Comparison of ENCODE assay signal across 7 cellular contexts in the genomic region with DNA sequence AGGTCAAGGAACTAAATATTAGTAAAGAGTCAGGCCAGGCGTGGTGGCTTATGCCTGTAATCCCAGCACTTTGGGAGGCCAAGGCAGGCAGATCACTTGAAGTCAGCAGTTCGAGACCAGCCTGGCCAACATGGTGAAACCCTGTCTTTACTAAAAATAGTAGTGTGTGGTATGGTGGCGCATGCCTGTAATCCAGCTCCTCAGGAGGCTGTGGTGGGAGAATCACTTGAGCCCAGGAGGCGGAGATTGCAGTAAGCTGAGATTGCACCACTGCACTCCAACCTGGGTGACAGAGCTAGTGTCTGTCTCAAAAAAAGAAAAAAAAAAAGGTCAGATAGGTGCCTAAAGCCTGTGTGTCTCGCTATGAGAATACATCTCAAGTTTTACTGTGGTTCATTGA. TPM values are rescaled to one million over a fixed set of nuclear protein-coding genes. Genes with fewer than 3 reads are reported as not detected.
DNase-seq lines count a peak whose midpoint lies in the region; ATAC-seq and TF ChIP-seq lines count a peak whose summit lies in the region.
"Not testable (repeated sequence)": the region's sequence is repeated elsewhere in the genome, so short reads cannot be mapped to it uniquely, and the experiment has no call there.

No MANE protein-coding gene starts in this region.

- not testable (repeated sequence) for H3K27ac ChIP-seq in CD8-positive, alpha-beta T cell (ENCODE audit: low read depth, low read length); naive thymus-derived CD4-positive, alpha-beta T cell (ENCODE audit: low read depth, low read length)
- H3K27ac ChIP-seq in KMS-11 = peak overlapping the region; percentile 38; the same call in 1 of the 2 replicates

- H3K9me3 ChIP-seq in CD8-positive, alpha-beta T cell (ENCODE audit: low read length); T-helper 17 cell (ENCODE audit: control insufficient read depth, low read length, poor library complexity, severe bottlenecking); naive thymus-derived CD4-positive, alpha-beta T cell (ENCODE audit: control insufficient read depth in 2 of 3, low read length in 3 of 3): not testable (repeated sequence)

- peaks cover 44% of the 10 kb centered on the region for H3K4me1 Mint-ChIP-seq in CD8-positive, alpha-beta T cell (ENCODE audit: low read depth)
- peaks cover 36% of the 10 kb centered on the region for H3K4me1 Mint-ChIP-seq in T-helper 17 cell
- peaks cover 40% of the 10 kb centered on the region for H3K4me1 Mint-ChIP-seq in activated naive CD8-positive, alpha-beta T cell treated with anti-CD3 and anti-CD28 coated beads, Interleukin-2, amount 50 U/mL, for 24 hours
- H3K4me1 Mint-ChIP-seq in naive thymus-derived CD4-positive, alpha-beta T cell = peaks cover 10 to 59% (median 45%) of the 10 kb centered on the region in 7 donors

- H3K4me2 ChIP-seq in KMS-11 = peak overlapping the region; percentile 52

- peaks cover 10% of the 10 kb centered on the region; the same call in 1 of the 2 replicates for H3K79me2 ChIP-seq in KMS-11 (ENCODE audit: insufficient read depth, low read depth)

- H3K4me3 ChIP-seq in CD8-positive, alpha-beta T cell (ENCODE audit: low read depth, low read length); KMS-11 (IDR thresholded peaks at IDR 0.05; ENCODE audit: insufficient read depth, low read depth, low read length); naive thymus-derived CD4-positive, alpha-beta T cell (ENCODE audit: low read length): not testable (repeated sequence)

- H3K9ac ChIP-seq in KMS-11 = not testable (repeated sequence)

- not testable (repeated sequence) for H3K27me3 Mint-ChIP-seq in CD8-positive, alpha-beta T cell (ENCODE audit: low read depth); T-helper 17 cell; activated naive CD8-positive, alpha-beta T cell treated with anti-CD3 and anti-CD28 coated beads, Interleukin-2, amount 50 U/mL, for 24 hours; naive thymus-derived CD4-positive, alpha-beta T cell

- not testable (repeated sequence) for H3K4me3 Mint-ChIP-seq in CD8-positive, alpha-beta T cell; T-helper 17 cell; activated naive CD8-positive, alpha-beta T cell treated with anti-CD3 and anti-CD28 coated beads, Interleukin-2, amount 50 U/mL, for 24 hours; naive thymus-derived CD4-positive, alpha-beta T cell

- H3K9me3 Mint-ChIP-seq in CD8-positive, alpha-beta T cell; activated naive CD8-positive, alpha-beta T cell treated with anti-CD3 and anti-CD28 coated beads, Interleukin-2, amount 50 U/mL, for 24 hours; naive thymus-derived CD4-positive, alpha-beta T cell: not testable (repeated sequence)

- H3K27me3 ChIP-seq in CD8-positive, alpha-beta T cell (ENCODE audit: insufficient read depth, low read length); KMS-11 (ENCODE audit: insufficient read depth, low read depth); naive thymus-derived CD4-positive, alpha-beta T cell (ENCODE audit: control insufficient read depth in 2 of 2, insufficient read depth in 2 of 2, low read length in 2 of 2): not testable (repeated sequence)

- POLR2A ChIA-PET in CD8-positive, alpha-beta T cell (lab: Charles Lee) = interaction anchor here (0.8 kb wide), 1 partner anchor 34 kb away, joined by 3 read pairs; a partner anchor contains a TSS
- POLR2A ChIA-PET in naive thymus-derived CD4-positive, alpha-beta T cell (lab: Charles Lee) = not testable (repeated sequence)

- not testable (repeated sequence) for TF ChIP-seq CTCF in CD8-positive, alpha-beta T cell (IDR thresholded peaks at IDR 0.05); KMS-11 (conservative IDR thresholded peaks at IDR 0.05; ENCODE audit: low read depth, low read length)

- H4K20me1 ChIP-seq in KMS-11 (ENCODE audit: insufficient read depth) = not testable (repeated sequence)

- H2AFZ ChIP-seq in KMS-11 (ENCODE audit: low read depth) = not testable (repeated sequence)

- peaks cover 18% of the 10 kb centered on the region for H3K36me3 ChIP-seq in CD8-positive, alpha-beta T cell (ENCODE audit: insufficient read depth, low read length)
- H3K36me3 ChIP-seq in KMS-11 (ENCODE audit: insufficient read depth) = not testable (repeated sequence)
- H3K36me3 ChIP-seq in naive thymus-derived CD4-positive, alpha-beta T cell (ENCODE audit: control insufficient read depth in 2 of 3, insufficient read depth in 3 of 3, low read length in 3 of 3) = peaks cover 8 to 65% (median 24%) of the 10 kb centered on the region in 3 experiments

- peaks cover 11% of the 10 kb centered on the region for H3K4me1 ChIP-seq in CD8-positive, alpha-beta T cell (ENCODE audit: insufficient read depth, low read length)
- peaks cover 58% of the 10 kb centered on the region for H3K4me1 ChIP-seq in KMS-11 (ENCODE audit: low read depth, poor library complexity, severe bottlenecking)
- H3K4me1 ChIP-seq in naive thymus-derived CD4-positive, alpha-beta T cell (ENCODE audit: control insufficient read depth in 2 of 2, insufficient read depth in 2 of 2, low read length in 2 of 2) = not testable (repeated sequence)

- DNase-seq in CD8-positive, alpha-beta T cell; T-helper 17 cell; activated naive CD8-positive, alpha-beta T cell treated with anti-CD3 and anti-CD28 coated beads, Interleukin-2, amount 50 U/mL, for 24 hours; naive thymus-derived CD4-positive, alpha-beta T cell: not testable (repeated sequence)
- peak; percentile 75 for DNase-seq in MV-4-11 (lab: John Stamatoyannopoulos, UW)
- DNase-seq in iris pigment epithelial cell (ENCODE audit: low read depth) = peak; percentile 36

- ATAC-seq in CD8-positive, alpha-beta T cell; T-helper 17 cell; naive thymus-derived CD4-positive, alpha-beta T cell: not testable (repeated sequence)
- ATAC-seq in activated naive CD8-positive, alpha-beta T cell treated with anti-CD3 and anti-CD28 coated beads, Interleukin-2, amount 50 U/mL, for 24 hours = peak; percentile 27

- peak overlapping the region; percentile 25 for H3K27ac Mint-ChIP-seq in CD8-positive, alpha-beta T cell
- H3K27ac Mint-ChIP-seq in T-helper 17 cell = peak overlapping the region; percentile 48
- not testable (repeated sequence) for H3K27ac Mint-ChIP-seq in activated naive CD8-positive, alpha-beta T cell treated with anti-CD3 and anti-CD28 coated beads, Interleukin-2, amount 50 U/mL, for 24 hours
- peak overlapping the region in 5 of 9 donors; percentile 0 to 60 (median 33) for H3K27ac Mint-ChIP-seq in naive thymus-derived CD4-positive, alpha-beta T cell

- CTCF ChIA-PET in CD8-positive, alpha-beta T cell (lab: Charles Lee) = interaction anchor here (0.6 kb wide), 1 partner anchor 156 kb away, joined by 3 read pairs; no protein-coding TSS in a partner anchor
- CTCF ChIA-PET in naive thymus-derived CD4-positive, alpha-beta T cell (lab: Charles Lee) = not testable (repeated sequence)

- peaks cover 88% of the 10 kb centered on the region for H3K36me3 Mint-ChIP-seq in CD8-positive, alpha-beta T cell
- H3K36me3 Mint-ChIP-seq in T-helper 17 cell (ENCODE audit: low read depth) = peaks cover 24% of the 10 kb centered on the region
- H3K36me3 Mint-ChIP-seq in activated naive CD8-positive, alpha-beta T cell treated with anti-CD3 and anti-CD28 coated beads, Interleukin-2, amount 50 U/mL, for 24 hours (ENCODE audit: low read depth) = peaks cover 64% of the 10 kb centered on the region
- H3K36me3 Mint-ChIP-seq in naive thymus-derived CD4-positive, alpha-beta T cell = peaks cover 29 to 62% (median 42%) of the 10 kb centered on the region in 5 donors

- intact Hi-C loops in CD8-positive, alpha-beta T cell (cut with DNase I, micrococcal nuclease); naive thymus-derived CD4-positive, alpha-beta T cell (cut with micrococcal nuclease): not testable (repeated sequence)

RNA-seq across cellular contexts. Expression of a gene that starts 33.9 kb away (rescaled TPM):
- 10 to 100 TPM; 42.0 to 42.4 TPM for total RNA-seq in CD8-positive, alpha-beta T cell
- total RNA-seq in T-helper 17 cell = 10 to 100 TPM; 31.8 to 32.4 TPM
- 10 to 100 TPM; 22.4 to 34.7 (median 30.4) TPM for total RNA-seq in naive thymus-derived CD4-positive, alpha-beta T cell
- 10 to 100 TPM; 17.4 to 21.9 TPM for polyA plus RNA-seq in naive thymus-derived CD4-positive, alpha-beta T cell
